ENCODE assay signal across 25 cellular contexts in genomic region chr1:47401761-47402160, GRCh38. TPM values are rescaled to one million over a fixed set of nuclear protein-coding genes. Genes with fewer than 3 reads are reported as not detected.
DNase-seq lines count a peak whose midpoint lies in the region; ATAC-seq, FAIRE-seq and TF ChIP-seq lines count a peak whose summit lies in the region.
"Had no signal": no experiment of that assay in that cellular context is flagged by ENCODE, and none has a peak within 500 bp of the region (broad histone marks: within the 10 kb centered on the region; RNA-seq: fewer than 3 reads in every experiment).

No MANE protein-coding gene starts in this region.

- no peak overlapping the region for H4K91ac ChIP-seq in H1 (replicated peaks; ENCODE audit: insufficient read length, low read length)

- intact Hi-C loops in OCI-LY7 (cut with micrococcal nuclease; ENCODE audit: unreplicated experiment) = no loop called here

- H3K9me2 ChIP-seq in OCI-LY7 (ENCODE audit: insufficient read depth, low read length) = no peaks in the 10 kb centered on the region

- no peaks in the 10 kb centered on the region for H3K23me2 ChIP-seq in H1 (ENCODE audit: low read depth, low read length)

- H2BK15ac ChIP-seq in H1 (ENCODE audit: low read length) = no peak overlapping the region

- POLR2A ChIA-PET in OCI-LY7 (lab: Charles Lee) = interaction anchor here (0.7 kb wide), 1 partner anchor 36 kb away, joined by 3 read pairs; the partner anchor contains the start of gene FOXD2
- POLR2A ChIA-PET in H1 (lab: Charles Lee; ENCODE audit: partially characterized antibody) = no interaction called here
- POLR2A ChIA-PET in activated CD4-positive, alpha-beta T cell treated with anti-CD3 and anti-CD28 coated beads, Interleukin-2, amount 10 ng/mL, durations not matched to agents 7 days and 5 days (lab: Charles Lee) = no interaction called here
- POLR2A ChIA-PET in naive thymus-derived CD8-positive, alpha-beta T cell (lab: Charles Lee) = no interaction called here

- H3K36me3 ChIP-seq in OCI-LY7 (ENCODE audit: insufficient read depth, low read length) (no peaks in the 10 kb centered on the region), H1 (ENCODE audit: control insufficient read depth in 2 of 4, insufficient read depth in 4 of 4, low read length in 3 of 4) (no peaks in the 10 kb centered on the region)
- H3K36me3 ChIP-seq: BE2C; BLaER1 treated with 17β-estradiol and CSF1 and Interleukin-3, amounts not matched to agents 10 nM and 100 nM had no signal

- no peak overlapping the region for H3K4me3 Mint-ChIP-seq in activated CD4-positive, alpha-beta T cell treated with anti-CD3 and anti-CD28 coated beads, Interleukin-2, amount 10 ng/mL, durations not matched to agents 7 days and 5 days
- H3K4me3 Mint-ChIP-seq in naive thymus-derived CD8-positive, alpha-beta T cell = no peak overlapping the region
- H3K4me3 Mint-ChIP-seq: CD14-positive monocyte; CD4-positive, alpha-beta T cell; CD8-positive, alpha-beta memory T cell had no signal

- peaks cover 0 to 4% (median 0%) of the 10 kb centered on the region in 4 experiments; a peak in 3 of 7 replicates for H3K27me3 ChIP-seq in H1 (replicated peaks in 1 of 4; ENCODE audit: control insufficient read depth in 3 of 4, extremely low read depth in 1 of 4, insufficient read depth in 3 of 4, low read length in 3 of 4)
- H3K27me3 ChIP-seq: BE2C; BLaER1 treated with 17β-estradiol and CSF1 and Interleukin-3, amounts not matched to agents 10 nM and 100 nM had no signal

- no peak overlapping the region for H2BK120ac ChIP-seq in H1 (replicated peaks; ENCODE audit: low read depth, low read length)

- H3K14ac ChIP-seq in H1 (ENCODE audit: insufficient read length) = no peak overlapping the region

- no peak overlapping the region for H3K9ac ChIP-seq in H1 (replicated peaks in 1 of 4; ENCODE audit: extremely low read depth in 1 of 4, low read depth in 3 of 4, low read length in 3 of 4)
- H3K9ac ChIP-seq: BLaER1 treated with 17β-estradiol and CSF1 and Interleukin-3, amounts not matched to agents 10 nM and 100 nM had no signal

- DNase-seq in OCI-LY7 (ENCODE audit: low spot score) (no peak), H1 (ENCODE audit: low read depth in 1 of 2, low spot score in 2 of 2) (no peak), mesenteric fat pad (ENCODE audit: low spot score) (peak; percentile 30), NCI-H1105 (lab: John Stamatoyannopoulos, UW) (no peak)
- no peak for DNase-seq in activated CD4-positive, alpha-beta T cell treated with anti-CD3 and anti-CD28 coated beads, Interleukin-2, amount 10 ng/mL, durations not matched to agents 7 days and 5 days
- DNase-seq in naive thymus-derived CD8-positive, alpha-beta T cell = no peak
- DNase-seq: 8988T; ACHN; AML-193; BE2C; CD4-positive, alpha-beta T cell; CD8-positive, alpha-beta memory T cell; DMS 273 treated with DMSO at 0.1 percent for 48 hours; DMS79 treated with DMSO at 0.1 percent for 48 hours; GF-D8; GOT3; H7; HCEC 1CT had no signal

- no peaks in the 10 kb centered on the region for H3K36me3 Mint-ChIP-seq in activated CD4-positive, alpha-beta T cell treated with anti-CD3 and anti-CD28 coated beads, Interleukin-2, amount 10 ng/mL, durations not matched to agents 7 days and 5 days (ENCODE audit: low read depth)
- H3K36me3 Mint-ChIP-seq in naive thymus-derived CD8-positive, alpha-beta T cell = peaks cover 0 to 6% (median 0%) of the 10 kb centered on the region in 3 donors
- H3K36me3 Mint-ChIP-seq: CD14-positive monocyte; CD8-positive, alpha-beta memory T cell had no signal

- no peak overlapping the region for H2BK20ac ChIP-seq in H1 (ENCODE audit: low read length)

- H3K27me3 Mint-ChIP-seq in activated CD4-positive, alpha-beta T cell treated with anti-CD3 and anti-CD28 coated beads, Interleukin-2, amount 10 ng/mL, durations not matched to agents 7 days and 5 days = peaks cover 15% of the 10 kb centered on the region
- peaks cover 21 to 64% (median 44%) of the 10 kb centered on the region in 5 donors for H3K27me3 Mint-ChIP-seq in naive thymus-derived CD8-positive, alpha-beta T cell

- H3K4ac ChIP-seq in H1 (replicated peaks; ENCODE audit: insufficient read length, low read depth, low read length) = no peak overlapping the region

- no peaks in the 10 kb centered on the region for H4K20me1 ChIP-seq in OCI-LY7 (ENCODE audit: insufficient read depth, low read length)
- H4K20me1 ChIP-seq in H1 (replicated peaks in 1 of 2; ENCODE audit: control insufficient read depth in 1 of 2, insufficient read depth in 2 of 2, low read length in 2 of 2) = no peaks in the 10 kb centered on the region

- 0 out of 2 replicates have a peak overlapping the region, but pooled peaks have one; percentile 3 for H3K4me2 ChIP-seq in OCI-LY7 (ENCODE audit: low read length)
- H3K4me2 ChIP-seq in H1 (ENCODE audit: insufficient read depth in 1 of 2, low read depth in 2 of 2, low read length in 2 of 2) = no peak overlapping the region
- H3K4me2 ChIP-seq: A549; BLaER1 treated with 17β-estradiol and CSF1 and Interleukin-3, amounts not matched to agents 10 nM and 100 nM had no signal

- H3K4me3 ChIP-seq in OCI-LY7 (ENCODE audit: low read depth, low read length, poor library complexity, severe bottlenecking) (no peak overlapping the region), H1 (ENCODE audit: extremely low read depth in 1 of 4, insufficient read depth in 2 of 4, low read depth in 3 of 4, low read length in 4 of 4) (no peak overlapping the region)
- H3K4me3 ChIP-seq: A549; BLaER1 treated with 17β-estradiol and CSF1 and Interleukin-3, amounts not matched to agents 10 nM and 100 nM had no signal

- no peaks in the 10 kb centered on the region for H3K4me1 Mint-ChIP-seq in activated CD4-positive, alpha-beta T cell treated with anti-CD3 and anti-CD28 coated beads, Interleukin-2, amount 10 ng/mL, durations not matched to agents 7 days and 5 days
- no peaks in the 10 kb centered on the region for H3K4me1 Mint-ChIP-seq in naive thymus-derived CD8-positive, alpha-beta T cell
- H3K4me1 Mint-ChIP-seq: CD14-positive monocyte; CD8-positive, alpha-beta memory T cell had no signal

- no peak overlapping the region for H4K8ac ChIP-seq in H1 (ENCODE audit: extremely low read depth, insufficient read depth, low read length)

- no TSS peak for BruUV-seq in OCI-LY7 (replicated peaks; lab: Mats Ljungman, UMichigan)

- TF ChIP-seq EP300 in H1 (IDR thresholded peaks at IDR 0.05; ENCODE audit: borderline replicate concordance in 1 of 2, low read depth in 2 of 2, low read length in 2 of 2) = no peak

- H3K79me2 ChIP-seq in OCI-LY7 (ENCODE audit: insufficient read depth, low read depth, low read length) = no peaks in the 10 kb centered on the region
- H3K79me2 ChIP-seq in H1 (ENCODE audit: control insufficient read depth in 1 of 2, insufficient read depth in 2 of 2, low read length in 2 of 2) = no peaks in the 10 kb centered on the region

- H2AFZ ChIP-seq in OCI-LY7 (ENCODE audit: low read length) (no peak overlapping the region), H1 (ENCODE audit: low read length) (no peak overlapping the region)

- no peak overlapping the region for H2AK5ac ChIP-seq in H1 (ENCODE audit: low read depth, low read length)

- no peak overlapping the region for H2BK5ac ChIP-seq in H1 (ENCODE audit: low read depth, low read length)

- H3K18ac ChIP-seq in H1 (ENCODE audit: extremely low read depth, low read length) = no peak overlapping the region

- no peak for TF ChIP-seq RAD21 in H1 (IDR thresholded peaks at IDR 0.05 in 1 of 2, conservative IDR thresholded peaks at IDR 0.05 in 1 of 2; ENCODE audit: low read depth in 2 of 2, low read length in 2 of 2)

- no peak overlapping the region for H2BK12ac ChIP-seq in H1 (ENCODE audit: low read depth, low read length)

- 82% methylated on average over 4 of the region's 4 CpGs; no CpG with 5 or more reads in 1 of the 2 experiments for WGBS in H1 (ENCODE audit: extremely low coverage in 1 of 2, insufficient coverage in 1 of 2, insufficient read length in 1 of 2, insufficient replicate concordance in 2 of 2, low coverage in 1 of 2, low lambda C conversion rate in 2 of 2, missing lambda C conversion rate in 1 of 2), 2 experiments

- H3K9me3 ChIP-seq in OCI-LY7 (ENCODE audit: low read length) (no peaks in the 10 kb centered on the region), H1 (ENCODE audit: insufficient read depth in 2 of 2, low read depth in 1 of 2, low read length in 1 of 2) (no peaks in the 10 kb centered on the region)
- H3K9me3 ChIP-seq: A549; BE2C; BLaER1 treated with 17β-estradiol and CSF1 and Interleukin-3, amounts not matched to agents 10 nM and 100 nM had no signal

- H3K79me1 ChIP-seq in H1 (ENCODE audit: low read depth, low read length) = no peaks in the 10 kb centered on the region

- H3K56ac ChIP-seq in H1 (replicated peaks; ENCODE audit: insufficient read length, low read depth, low read length) = no peak overlapping the region

- H3K23ac ChIP-seq in H1 (ENCODE audit: insufficient read length) = no peak overlapping the region

- H4K5ac ChIP-seq in H1 (ENCODE audit: insufficient read length, low read depth, low read length) = no peak overlapping the region

- FAIRE-seq in H1 (lab: Jason Lieb, UNC) = no peak
- FAIRE-seq: A549, D721Med, GM18507 had no signal

- no peak for TF ChIP-seq POLR2A in H1 (IDR thresholded peaks at IDR 0.05; ENCODE audit: control extremely low read depth in 1 of 2, low read depth in 2 of 2, low read length in 2 of 2)

- H3K4me1 ChIP-seq in OCI-LY7 (ENCODE audit: insufficient read depth, low read length, poor library complexity, severe bottlenecking) = peaks cover 87% of the 10 kb centered on the region
- H3K4me1 ChIP-seq in H1 (replicated peaks in 1 of 4; ENCODE audit: control insufficient read depth in 3 of 4, insufficient read depth in 4 of 4, low read length in 3 of 4) = no peaks in the 10 kb centered on the region
- H3K4me1 ChIP-seq: A549, BE2C had no signal

- no peak for ATAC-seq in naive thymus-derived CD8-positive, alpha-beta T cell
- ATAC-seq: A549 had no signal

- H3K27ac ChIP-seq in OCI-LY7 (ENCODE audit: low read depth, low read length, poor library complexity, severe bottlenecking) (no peak overlapping the region), H1 (ENCODE audit: low read depth, low read length) (no peak overlapping the region)
- H3K27ac ChIP-seq: A549; BLaER1 treated with 17β-estradiol and CSF1 and Interleukin-3, amounts not matched to agents 10 nM and 100 nM had no signal

- no peaks in the 10 kb centered on the region for H3K9me3 Mint-ChIP-seq in activated CD4-positive, alpha-beta T cell treated with anti-CD3 and anti-CD28 coated beads, Interleukin-2, amount 10 ng/mL, durations not matched to agents 7 days and 5 days
- no peaks in the 10 kb centered on the region for H3K9me3 Mint-ChIP-seq in naive thymus-derived CD8-positive, alpha-beta T cell
- H3K9me3 Mint-ChIP-seq: CD4-positive, alpha-beta T cell; CD8-positive, alpha-beta memory T cell had no signal

- no peak overlapping the region for H3K27ac Mint-ChIP-seq in activated CD4-positive, alpha-beta T cell treated with anti-CD3 and anti-CD28 coated beads, Interleukin-2, amount 10 ng/mL, durations not matched to agents 7 days and 5 days
- H3K27ac Mint-ChIP-seq in naive thymus-derived CD8-positive, alpha-beta T cell = no peak overlapping the region
- H3K27ac Mint-ChIP-seq: CD14-positive monocyte; CD4-positive, alpha-beta T cell; CD8-positive, alpha-beta memory T cell had no signal

- CTCF ChIA-PET in OCI-LY7 (lab: Charles Lee; ENCODE audit: unreplicated experiment) (no interaction called here), H1 (lab: Charles Lee; ENCODE audit: partially characterized antibody) (interaction anchor here (1.0 to 4.6 kb wide), 7 partner anchors 9 to 34 kb away, joined by 3 to 33 read pairs (median 7); no protein-coding TSS in a partner anchor)
- CTCF ChIA-PET in activated CD4-positive, alpha-beta T cell treated with anti-CD3 and anti-CD28 coated beads, Interleukin-2, amount 10 ng/mL, durations not matched to agents 7 days and 5 days (lab: Charles Lee) = interaction anchor here (0.7 to 1.3 kb wide), 2 partner anchors 12 to 14 kb away, joined by 3 read pairs; no protein-coding TSS in a partner anchor

- no peak for TF ChIP-seq CTCF in OCI-LY7 (conservative IDR thresholded peaks at IDR 0.05; ENCODE audit: low read length)
- no peak for TF ChIP-seq CTCF in H1 (IDR thresholded peaks at IDR 0.05; ENCODE audit: control extremely low read depth in 1 of 3, insufficient read depth in 1 of 3, low read depth in 1 of 3, low read length in 3 of 3)

RNA-seq across cellular contexts. Expression of gene FOXE3, which starts 14.3 kb away (rescaled TPM):
- total RNA-seq in OCI-LY7 (2014; rRNA removed; shearing (Covaris generic)) = 0.15 TPM in 1 of 2 replicates, not detected in the other
- not detected in 2 replicates for total RNA-seq in OCI-LY7 (2022)
- total RNA-seq in H1 (2021; fragmentation: NEBNext Ultra II Directional; extraction: Animal tissue kit (Norgen Biotek cat#: 25700)) = 0.27 TPM in 1 of 2 replicates, not detected in the other
- 0.18 and 0.22 TPM in 2 replicates for polyA plus RNA-seq in H1 (2011; rRNA removed)
- 0.04 TPM for polyA plus RNA-seq in H1 (2011; cell fraction: cytosol; rRNA removed)
- polyA plus RNA-seq in H1 (2011; cell fraction: nucleus; rRNA removed) = 0.10 TPM
- polyA plus RNA-seq in H1 (2012, experiment 1 of 2) = 0.25 to 0.52 TPM (median 0.38 TPM) in 4 replicates
- 0.26 TPM for polyA plus RNA-seq in H1 (2012, experiment 2 of 2)
- polyA plus RNA-seq in H1 (2013, experiment 1 of 2) = 0.10 TPM
- 0.17 TPM for polyA plus RNA-seq in H1 (2013, experiment 2 of 2)
- polyA minus RNA-seq in H1 (2011; rRNA and poly(A)+ RNA removed) = 0.17 TPM in 1 of 2 replicates, not detected in the other
- not detected for polyA minus RNA-seq in H1 (2011; cell fraction: cytosol; rRNA and poly(A)+ RNA removed)
- polyA minus RNA-seq in H1 (2011; cell fraction: nucleus; rRNA and poly(A)+ RNA removed) = not detected
- total RNA-seq in mesenteric fat pad = not detected
- total RNA-seq in activated CD4-positive, alpha-beta T cell treated with anti-CD3 and anti-CD28 coated beads, Interleukin-2, amount 10 ng/mL, durations not matched to agents 7 days and 5 days = not detected
- not detected for total RNA-seq in naive thymus-derived CD8-positive, alpha-beta T cell
- polyA plus RNA-seq in naive thymus-derived CD8-positive, alpha-beta T cell = not detected
- total RNA-seq: CD4-positive, alpha-beta T cell; CD8-positive, alpha-beta memory T cell; Daoy; G401 had no signal
- polyA plus RNA-seq: CD14-positive monocyte; CD8-positive, alpha-beta memory T cell had no signal

RNA-seq across cellular contexts. Expression of gene FOXD2, which starts 36.1 kb away (rescaled TPM):
- 0.44 and 0.76 TPM in 2 replicates for total RNA-seq in OCI-LY7 (2014; rRNA removed; shearing (Covaris generic))
- 0.49 and 0.52 TPM in 2 replicates for total RNA-seq in OCI-LY7 (2022)
- not detected in 2 replicates for total RNA-seq in H1 (2021; fragmentation: NEBNext Ultra II Directional; extraction: Animal tissue kit (Norgen Biotek cat#: 25700))
- polyA plus RNA-seq in H1 (2011; rRNA removed) = not detected in 2 replicates
- not detected for polyA plus RNA-seq in H1 (2011; cell fraction: cytosol; rRNA removed)
- polyA plus RNA-seq in H1 (2011; cell fraction: nucleus; rRNA removed) = not detected
- polyA plus RNA-seq in H1 (2012, experiment 1 of 2) = 0.04 TPM in 1 of 4 replicates, not detected in the others
- not detected for polyA plus RNA-seq in H1 (2012, experiment 2 of 2)
- polyA plus RNA-seq in H1 (2013, experiment 1 of 2) = under 0.01 TPM
- polyA plus RNA-seq in H1 (2013, experiment 2 of 2) = not detected
- 0.02 TPM in 1 of 2 replicates, not detected in the other for polyA minus RNA-seq in H1 (2011; rRNA and poly(A)+ RNA removed)
- polyA minus RNA-seq in H1 (2011; cell fraction: cytosol; rRNA and poly(A)+ RNA removed) = not detected
- not detected for polyA minus RNA-seq in H1 (2011; cell fraction: nucleus; rRNA and poly(A)+ RNA removed)
- total RNA-seq in mesenteric fat pad = 0.13 TPM
- total RNA-seq in activated CD4-positive, alpha-beta T cell treated with anti-CD3 and anti-CD28 coated beads, Interleukin-2, amount 10 ng/mL, durations not matched to agents 7 days and 5 days = under 1 TPM; 0.15 to 0.20 TPM
- total RNA-seq in naive thymus-derived CD8-positive, alpha-beta T cell = under 1 TPM; 0.27 to 0.36 TPM
- polyA plus RNA-seq in naive thymus-derived CD8-positive, alpha-beta T cell = under 1 TPM in 2 of 3 donors, not detected in 1; 0.05 to 0.32 TPM
